In the genomic region with DNA sequence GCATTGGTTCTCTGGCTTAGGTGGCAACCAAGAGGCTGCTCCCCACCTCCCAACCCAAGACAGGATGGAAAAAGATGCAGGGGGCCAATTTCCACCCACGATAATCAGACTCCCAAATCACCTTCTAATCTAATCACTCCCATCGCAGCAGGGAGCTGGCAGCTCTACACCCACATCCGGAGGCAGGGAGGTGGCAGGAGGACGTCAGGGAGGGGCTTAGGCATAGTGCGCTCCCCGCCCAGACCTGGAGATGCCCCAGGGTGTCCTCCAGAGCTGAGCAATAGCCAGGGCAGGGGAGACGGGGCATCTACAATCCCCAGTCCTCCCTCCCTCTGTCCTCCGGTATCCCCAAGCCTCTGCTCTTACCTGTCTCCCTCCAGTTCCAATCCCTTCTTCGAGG, we compare ENCODE assay signal across 23 cellular contexts.
A peak's percentile ranks its signal among the peaks of the same experiment; 100 is the strongest.
DNase-seq lines count a peak whose midpoint lies in the region; ATAC-seq and TF ChIP-seq lines count a peak whose summit lies in the region.
"Had no signal": no experiment of that assay in that cellular context is flagged by ENCODE, and none has a peak within 500 bp of the region (broad histone marks: within the 10 kb centered on the region; RNA-seq: fewer than 3 reads in every experiment).

No MANE protein-coding gene starts in this region.

- no peak for ATAC-seq in central memory CD8-positive, alpha-beta T cell (replicated peaks; ENCODE audit: extremely low read depth, poor library complexity, severe bottlenecking)
- ATAC-seq in stimulated activated naive B cell treated with anti-CD40 and anti-IgM and Interleukin-4, amounts not matched to agents 10 μg/mL and 1 μg/mL and 100 μg/mL, for 72 hours (replicated peaks) = no peak
- ATAC-seq: HepG2; left cardiac atrium; stimulated activated effector memory CD8-positive, alpha-beta T cell treated with anti-CD3 and anti-CD28 coated beads, Interleukin-12 subunit alpha, Interleukin-12 subunit beta, amount 100 ng/mL, for 72 hours had no signal

- TF ChIP-seq CTCF in NB4 (IDR thresholded peaks at IDR 0.05; ENCODE audit: low read depth, low read length) = no peak

- H3K9me3 Mint-ChIP-seq in activated naive CD4-positive, alpha-beta T cell treated with anti-CD3 and anti-CD28 coated beads, Interleukin-2, amount 10 ng/mL, durations not matched to agents 7 days and 5 days = no peaks in the 10 kb centered on the region
- H3K9me3 Mint-ChIP-seq in central memory CD8-positive, alpha-beta T cell = no peaks in the 10 kb centered on the region
- peaks cover 24 to 30% of the 10 kb centered on the region in 2 donors for H3K9me3 Mint-ChIP-seq in stimulated activated naive B cell treated with anti-CD40 and anti-IgM and Interleukin-4, amounts not matched to agents 10 μg/mL and 1 μg/mL and 100 μg/mL, for 72 hours
- H3K9me3 Mint-ChIP-seq: activated T-helper 1 cell treated with anti-CD3 and anti-CD28 coated beads, Interleukin-12 subunit alpha, Interleukin-12 subunit beta, Interleukin-2, Interleukin-4 antibody, amounts not matched to agents 30 ng/mL and 10 ng/mL and 1 ng/mL, durations not matched to agents 14 hours and 24 hours and 36 hours; stimulated activated effector memory CD8-positive, alpha-beta T cell treated with anti-CD3 and anti-CD28 coated beads, Interleukin-12 subunit alpha, Interleukin-12 subunit beta, amount 100 ng/mL, for 72 hours; T-helper 1 cell treated with Interleukin-12 subunit alpha and Interleukin-12 subunit beta and Interleukin-4 antibody, amounts not matched to agents 30 μg/mL and 1 μg/mL, for 36 hours had no signal

- CTCF ChIA-PET in activated naive CD4-positive, alpha-beta T cell treated with anti-CD3 and anti-CD28 coated beads, Interleukin-2, amount 10 ng/mL, durations not matched to agents 7 days and 5 days (lab: Charles Lee) = no interaction called here

- DNase-seq in activated naive CD4-positive, alpha-beta T cell treated with anti-CD3 and anti-CD28 coated beads, Interleukin-2, amount 10 ng/mL, durations not matched to agents 7 days and 5 days = peak; percentile 32
- no peak for DNase-seq in activated naive CD4-positive, alpha-beta T cell (lab: John Stamatoyannopoulos, UW)
- DNase-seq in NB4 (ENCODE audit: low read depth) = peak; percentile 61
- DNase-seq in central memory CD8-positive, alpha-beta T cell (ENCODE audit: low spot score in 2 of 2) = no peak
- DNase-seq in stimulated activated naive B cell treated with anti-CD40 and anti-IgM and Interleukin-4, amounts not matched to agents 10 μg/mL and 1 μg/mL and 100 μg/mL, for 72 hours = no peak
- DNase-seq in CD1c-positive myeloid dendritic cell (ENCODE audit: extremely low spot score) = no peak
- no peak for DNase-seq in NCI-H446 treated with DMSO at 0.1 percent for 48 hours (lab: John Stamatoyannopoulos, UW)
- DNase-seq in dermis blood vessel endothelial cell = no peak
- DNase-seq: activated CD4-positive, alpha-beta T cell treated with anti-CD3 and anti-CD28 coated beads, Interleukin-2, amount 50 U/mL, for 1 hour; activated naive CD8-positive, alpha-beta T cell treated with anti-CD3 and anti-CD28 coated beads for 36 hours; Calu3; left cardiac atrium; mesenchymal stem cell; NCI-H1417; NCI-H510A; stimulated activated CD4-positive, alpha-beta T cell treated with anti-CD3 and anti-CD28 coated beads, Interleukin-2, amount 100 ng/mL, for 48 hours had no signal

- no peak overlapping the region for H3K27ac Mint-ChIP-seq in activated naive CD4-positive, alpha-beta T cell treated with anti-CD3 and anti-CD28 coated beads, Interleukin-2, amount 10 ng/mL, durations not matched to agents 7 days and 5 days
- peak overlapping the region; percentile 52 for H3K27ac Mint-ChIP-seq in central memory CD8-positive, alpha-beta T cell (ENCODE audit: low read depth)
- H3K27ac Mint-ChIP-seq in stimulated activated naive B cell treated with anti-CD40 and anti-IgM and Interleukin-4, amounts not matched to agents 10 μg/mL and 1 μg/mL and 100 μg/mL, for 72 hours = peak overlapping the region; percentile 96
- H3K27ac Mint-ChIP-seq: activated T-helper 1 cell treated with anti-CD3 and anti-CD28 coated beads, Interleukin-12 subunit alpha, Interleukin-12 subunit beta, Interleukin-2, Interleukin-4 antibody, amounts not matched to agents 30 ng/mL and 10 ng/mL and 1 ng/mL, durations not matched to agents 14 hours and 24 hours and 36 hours; T-helper 1 cell treated with Interleukin-12 subunit alpha and Interleukin-12 subunit beta and Interleukin-4 antibody, amounts not matched to agents 30 μg/mL and 1 μg/mL, for 36 hours had no signal

- peaks cover 20% of the 10 kb centered on the region for H3K27me3 Mint-ChIP-seq in activated naive CD4-positive, alpha-beta T cell treated with anti-CD3 and anti-CD28 coated beads, Interleukin-2, amount 10 ng/mL, durations not matched to agents 7 days and 5 days
- no peaks in the 10 kb centered on the region for H3K27me3 Mint-ChIP-seq in central memory CD8-positive, alpha-beta T cell
- H3K27me3 Mint-ChIP-seq in stimulated activated naive B cell treated with anti-CD40 and anti-IgM and Interleukin-4, amounts not matched to agents 10 μg/mL and 1 μg/mL and 100 μg/mL, for 72 hours = no peaks in the 10 kb centered on the region
- H3K27me3 Mint-ChIP-seq: activated naive CD8-positive, alpha-beta T cell treated with anti-CD3 and anti-CD28 coated beads for 36 hours had no signal

- no peaks in the 10 kb centered on the region for H3K36me3 Mint-ChIP-seq in activated naive CD4-positive, alpha-beta T cell treated with anti-CD3 and anti-CD28 coated beads, Interleukin-2, amount 10 ng/mL, durations not matched to agents 7 days and 5 days
- peaks cover 5% of the 10 kb centered on the region for H3K36me3 Mint-ChIP-seq in central memory CD8-positive, alpha-beta T cell (ENCODE audit: insufficient read depth)
- H3K36me3 Mint-ChIP-seq in stimulated activated naive B cell treated with anti-CD40 and anti-IgM and Interleukin-4, amounts not matched to agents 10 μg/mL and 1 μg/mL and 100 μg/mL, for 72 hours = peaks cover 28 to 34% of the 10 kb centered on the region in 2 donors
- H3K36me3 Mint-ChIP-seq: stimulated activated effector memory CD8-positive, alpha-beta T cell treated with anti-CD3 and anti-CD28 coated beads, Interleukin-12 subunit alpha, Interleukin-12 subunit beta, amount 100 ng/mL, for 72 hours had no signal

- H3K4me1 Mint-ChIP-seq in activated naive CD4-positive, alpha-beta T cell treated with anti-CD3 and anti-CD28 coated beads, Interleukin-2, amount 10 ng/mL, durations not matched to agents 7 days and 5 days = peaks cover 20% of the 10 kb centered on the region
- peaks cover 67% of the 10 kb centered on the region for H3K4me1 Mint-ChIP-seq in central memory CD8-positive, alpha-beta T cell
- peaks cover 69 to 81% of the 10 kb centered on the region in 2 donors for H3K4me1 Mint-ChIP-seq in stimulated activated naive B cell treated with anti-CD40 and anti-IgM and Interleukin-4, amounts not matched to agents 10 μg/mL and 1 μg/mL and 100 μg/mL, for 72 hours

- H3K4me3 Mint-ChIP-seq in activated naive CD4-positive, alpha-beta T cell treated with anti-CD3 and anti-CD28 coated beads, Interleukin-2, amount 10 ng/mL, durations not matched to agents 7 days and 5 days = no peak overlapping the region
- peak overlapping the region; percentile 14 for H3K4me3 Mint-ChIP-seq in central memory CD8-positive, alpha-beta T cell
- H3K4me3 Mint-ChIP-seq in stimulated activated naive B cell treated with anti-CD40 and anti-IgM and Interleukin-4, amounts not matched to agents 10 μg/mL and 1 μg/mL and 100 μg/mL, for 72 hours = peak overlapping the region in 1 of 2 donors; percentile 27
- H3K4me3 Mint-ChIP-seq: activated naive CD8-positive, alpha-beta T cell treated with anti-CD3 and anti-CD28 coated beads for 36 hours; activated T-helper 1 cell treated with anti-CD3 and anti-CD28 coated beads, Interleukin-12 subunit alpha, Interleukin-12 subunit beta, Interleukin-2, Interleukin-4 antibody, amounts not matched to agents 30 ng/mL and 10 ng/mL and 1 ng/mL, durations not matched to agents 14 hours and 24 hours and 36 hours; stimulated activated effector memory CD8-positive, alpha-beta T cell treated with anti-CD3 and anti-CD28 coated beads, Interleukin-12 subunit alpha, Interleukin-12 subunit beta, amount 100 ng/mL, for 72 hours; T-helper 1 cell treated with Interleukin-12 subunit alpha and Interleukin-12 subunit beta and Interleukin-4 antibody, amounts not matched to agents 30 μg/mL and 1 μg/mL, for 36 hours had no signal

- H3K4me3 ChIP-seq in NB4 (ENCODE audit: low read depth, low read length) = no peak overlapping the region
- H3K4me3 ChIP-seq: SJSA1, smooth muscle cell, suprapubic skin had no signal

- no peak for TF ChIP-seq POLR2A in NB4 (IDR thresholded peaks at IDR 0.05; ENCODE audit: extremely low read depth, insufficient read length)

Comparison
In these comparisons a context has a peak if more than half of its experiments do, and no peak if none do; other contexts are left out.
1. DNase-seq: peak in activated naive CD4-positive, alpha-beta T cell treated with anti-CD3 and anti-CD28 coated beads, Interleukin-2, amount 10 ng/mL, durations not matched to agents 7 days and 5 days (single experiment) and NB4 (single experiment); none in activated naive CD4-positive, alpha-beta T cell (0 of 4), central memory CD8-positive, alpha-beta T cell (0 of 2), stimulated activated naive B cell treated with anti-CD40 and anti-IgM and Interleukin-4, amounts not matched to agents 10 μg/mL and 1 μg/mL and 100 μg/mL, for 72 hours (single experiment), CD1c-positive myeloid dendritic cell (single experiment), NCI-H446 treated with DMSO at 0.1 percent for 48 hours (single experiment) and dermis blood vessel endothelial cell (single experiment).